Comparison of ENCODE assay signal across 8 cellular contexts in the genomic region with DNA sequence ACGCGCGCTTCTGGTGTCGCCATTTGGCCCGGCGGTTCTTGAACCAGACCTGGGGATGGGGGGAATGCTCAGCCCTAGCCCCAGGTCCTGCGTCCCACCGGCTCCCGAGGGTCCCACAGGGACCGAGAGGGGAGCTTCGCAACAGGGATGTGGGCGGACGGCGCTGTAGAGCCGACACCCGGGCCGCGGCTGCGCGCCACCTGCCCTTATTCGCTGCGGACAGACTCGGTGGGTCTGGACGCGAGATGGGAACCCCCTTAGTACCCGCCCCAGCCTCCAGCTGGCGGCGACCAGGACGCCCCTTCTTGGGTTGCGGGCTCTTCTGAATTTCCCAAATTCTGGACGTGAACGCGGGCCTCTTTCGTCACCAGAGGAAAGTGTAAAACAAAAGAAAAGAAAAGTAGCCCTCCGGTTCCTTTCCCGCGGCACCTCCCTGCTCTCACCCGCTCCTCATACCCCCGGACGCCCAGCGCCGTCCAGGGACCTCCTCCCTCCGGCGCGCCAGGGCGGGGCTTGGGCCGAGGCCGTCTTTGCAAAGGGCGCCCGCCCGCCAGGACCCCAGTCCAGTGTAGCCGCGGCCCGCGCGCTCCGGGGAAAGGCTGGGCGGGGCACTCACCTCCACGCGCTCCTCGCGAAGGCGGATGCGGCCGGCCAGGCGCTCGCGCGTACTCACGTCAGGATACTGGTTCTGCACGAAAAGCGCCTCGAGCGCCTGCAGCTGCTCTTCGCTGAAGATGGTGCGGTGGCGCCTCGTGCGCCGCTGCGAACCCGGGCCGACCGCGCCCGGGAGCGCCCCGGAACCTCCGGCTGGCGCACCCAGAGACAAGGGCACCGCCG. TPM values are rescaled to one million over a fixed set of nuclear protein-coding genes. Genes with fewer than 3 reads are reported as not detected.
DNase-seq lines count a peak whose midpoint lies in the region; ATAC-seq lines count a peak whose summit lies in the region.

No MANE protein-coding gene starts in this region.

- peaks cover 0 to 4% (median 3%) of the 10 kb centered on the region in 3 donors for H3K36me3 Mint-ChIP-seq in CD8-positive, alpha-beta memory T cell

- H3K27me3 ChIP-seq in CD8-positive, alpha-beta memory T cell (ENCODE audit: insufficient read depth, low read length, poor library complexity, severe bottlenecking) = peaks cover 17% of the 10 kb centered on the region
- H3K27me3 ChIP-seq in trophoblast cell (ENCODE audit: insufficient read depth, low read length) = peaks cover 62% of the 10 kb centered on the region

- H3K9ac ChIP-seq in trophoblast cell (ENCODE audit: low read length) = no peak overlapping the region

- no peaks in the 10 kb centered on the region for H3K79me2 ChIP-seq in trophoblast cell (ENCODE audit: control insufficient read depth, insufficient read depth, low read length, poor library complexity)

- no peak overlapping the region for H3K27ac ChIP-seq in CD8-positive, alpha-beta memory T cell (ENCODE audit: low read depth, low read length)
- H3K27ac ChIP-seq in trophoblast cell (ENCODE audit: low read depth, low read length) = no peak overlapping the region

- H3K27me3 Mint-ChIP-seq in CD8-positive, alpha-beta memory T cell = peaks cover 32 to 36% of the 10 kb centered on the region in 2 donors

- no peak overlapping the region for H2BK5ac ChIP-seq in trophoblast cell (ENCODE audit: low read depth, low read length, poor library complexity)

- H3K14ac ChIP-seq in trophoblast cell (ENCODE audit: low read length) = no peak overlapping the region

- peak overlapping the region in 5 of 7 donors; percentile 16 to 54 (median 53) for H3K4me3 Mint-ChIP-seq in CD8-positive, alpha-beta memory T cell

- POLR2A ChIA-PET in CD8-positive, alpha-beta memory T cell (lab: Charles Lee) = no interaction called here

- no peak overlapping the region for H4K8ac ChIP-seq in trophoblast cell (ENCODE audit: low read depth, low read length)

- H3K23ac ChIP-seq in trophoblast cell (ENCODE audit: low read length) = no peak overlapping the region

- no peak overlapping the region for H3K4me3 ChIP-seq in CD8-positive, alpha-beta memory T cell (ENCODE audit: low read length)
- H3K4me3 ChIP-seq in trophoblast cell (ENCODE audit: low read depth, low read length) = no peak overlapping the region

- CTCF ChIA-PET in CD8-positive, alpha-beta memory T cell (lab: Charles Lee) = interaction anchor here (2.2 kb wide), 1 partner anchor 480 kb away, joined by 9 read pairs; no protein-coding TSS in a partner anchor

- H3K4me1 ChIP-seq in CD8-positive, alpha-beta memory T cell (ENCODE audit: insufficient read depth, low read length) = peaks cover 5% of the 10 kb centered on the region
- H3K4me1 ChIP-seq in trophoblast cell (ENCODE audit: control insufficient read depth in 1 of 2, insufficient read depth in 2 of 2, low read length in 2 of 2) = peaks cover 0 to 5% of the 10 kb centered on the region in 2 experiments

- H4K91ac ChIP-seq in trophoblast cell (ENCODE audit: low read depth, low read length) = no peak overlapping the region

- H3K4ac ChIP-seq in trophoblast cell (ENCODE audit: low read depth, low read length) = no peak overlapping the region

- no peaks in the 10 kb centered on the region for H3K79me1 ChIP-seq in trophoblast cell (ENCODE audit: low read length)

- H3K18ac ChIP-seq in trophoblast cell (ENCODE audit: low read length) = no peak overlapping the region

- no CpG with 5 or more reads among the region's 92 CpGs for WGBS in trophoblast cell (ENCODE audit: extremely low coverage, insufficient coverage, insufficient read length)

- DNase-seq in CD8-positive, alpha-beta memory T cell = peak in 3 of 5 donors; percentile 13 to 26 (median 20)
- DNase-seq in NCI-H2171 treated with DMSO at 0.1 percent for 48 hours (lab: John Stamatoyannopoulos, UW) = peak; percentile 23
- DNase-seq in central memory CD4-positive, alpha-beta T cell = peak; percentile 36
- peak in 1 of 2 donors; percentile 40 for DNase-seq in trophoblast cell
- no peak for DNase-seq in hypothalamus (lab: John Stamatoyannopoulos, UW)
- no peak for DNase-seq in SW 1271 (lab: John Stamatoyannopoulos, UW)

- peaks cover 0 to 4% (median 0%) of the 10 kb centered on the region in 5 donors for H3K9me3 Mint-ChIP-seq in CD8-positive, alpha-beta memory T cell

- H2AFZ ChIP-seq in trophoblast cell (ENCODE audit: insufficient read depth, low read length, poor library complexity) = no peak overlapping the region

- peak overlapping the region; percentile 42 for H3K4me2 ChIP-seq in trophoblast cell (ENCODE audit: low read length)

- peaks cover 7 to 23% (median 14%) of the 10 kb centered on the region in 3 donors for H3K4me1 Mint-ChIP-seq in CD8-positive, alpha-beta memory T cell

- no peak overlapping the region for H4K12ac ChIP-seq in trophoblast cell (ENCODE audit: low read depth, low read length)

- no peaks in the 10 kb centered on the region for H3K9me3 ChIP-seq in CD8-positive, alpha-beta memory T cell (ENCODE audit: low read length)
- H3K9me3 ChIP-seq in trophoblast cell (ENCODE audit: insufficient read depth, low read depth, low read length) = peaks cover 22% of the 10 kb centered on the region

- no peak overlapping the region for H2BK120ac ChIP-seq in trophoblast cell (ENCODE audit: insufficient read depth, low read length, poor library complexity)

- H2BK12ac ChIP-seq in trophoblast cell (ENCODE audit: low read length) = no peak overlapping the region

- H2AK5ac ChIP-seq in trophoblast cell (ENCODE audit: low read length) = no peak overlapping the region

- H3K36me3 ChIP-seq in CD8-positive, alpha-beta memory T cell (ENCODE audit: insufficient read depth, low read length) = no peaks in the 10 kb centered on the region
- no peaks in the 10 kb centered on the region for H3K36me3 ChIP-seq in trophoblast cell (ENCODE audit: control insufficient read depth in 1 of 2, insufficient read depth in 2 of 2, low read length in 2 of 2)

- H3K27ac Mint-ChIP-seq in CD8-positive, alpha-beta memory T cell = no peak overlapping the region

- ATAC-seq in HG02981 (IDR thresholded peaks at IDR 0.05; ENCODE audit: unreplicated experiment) (no peak), GM21367 (IDR thresholded peaks at IDR 0.05; ENCODE audit: unreplicated experiment) (no peak)

RNA-seq across cellular contexts. Expression of gene GSC2, which starts 0.8 kb away (rescaled TPM):
- total RNA-seq in CD8-positive, alpha-beta memory T cell = not detected
- polyA plus RNA-seq in CD8-positive, alpha-beta memory T cell = not detected
- not detected in 2 replicates for polyA plus RNA-seq in trophoblast cell (2013)

RNA-seq across cellular contexts. Expression of gene ESS2, which starts 4.8 kb away (rescaled TPM):
- 10 to 100 TPM; 18.7 to 19.6 TPM for total RNA-seq in CD8-positive, alpha-beta memory T cell
- polyA plus RNA-seq in CD8-positive, alpha-beta memory T cell = 9.3 TPM
- 10.5 and 10.8 TPM in 2 replicates for polyA plus RNA-seq in trophoblast cell (2013)

RNA-seq across cellular contexts. Expression of gene TSSK2, which starts 18.2 kb away (rescaled TPM):
- not detected for total RNA-seq in CD8-positive, alpha-beta memory T cell
- polyA plus RNA-seq in CD8-positive, alpha-beta memory T cell = not detected
- not detected in 2 replicates for polyA plus RNA-seq in trophoblast cell (2013)

RNA-seq across cellular contexts. Expression of gene DGCR2, which starts 27.1 kb away (rescaled TPM):
- total RNA-seq in CD8-positive, alpha-beta memory T cell = 10 to 100 TPM; 26.9 to 28.4 TPM
- polyA plus RNA-seq in CD8-positive, alpha-beta memory T cell = 51.7 TPM
- 38.8 and 39.4 TPM in 2 replicates for polyA plus RNA-seq in trophoblast cell (2013)

RNA-seq across cellular contexts. Expression of gene SLC25A1, which starts 29.3 kb away (rescaled TPM):
- 10 to 100 TPM; 42.4 to 44.7 TPM for total RNA-seq in CD8-positive, alpha-beta memory T cell
- 69.9 TPM for polyA plus RNA-seq in CD8-positive, alpha-beta memory T cell
- polyA plus RNA-seq in trophoblast cell (2013) = 98.4 and 99.2 TPM in 2 replicates

Comparison
In these comparisons a context has a peak if more than half of its experiments do, and no peak if none do; other contexts are left out.
1. DNase-seq: peak in CD8-positive, alpha-beta memory T cell (3 of 5), NCI-H2171 treated with DMSO at 0.1 percent for 48 hours (single experiment) and central memory CD4-positive, alpha-beta T cell (single experiment); none in hypothalamus (0 of 51) and SW 1271 (0 of 2).